Comparison of ENCODE assay signal across 38 cellular contexts in the genomic region with DNA sequence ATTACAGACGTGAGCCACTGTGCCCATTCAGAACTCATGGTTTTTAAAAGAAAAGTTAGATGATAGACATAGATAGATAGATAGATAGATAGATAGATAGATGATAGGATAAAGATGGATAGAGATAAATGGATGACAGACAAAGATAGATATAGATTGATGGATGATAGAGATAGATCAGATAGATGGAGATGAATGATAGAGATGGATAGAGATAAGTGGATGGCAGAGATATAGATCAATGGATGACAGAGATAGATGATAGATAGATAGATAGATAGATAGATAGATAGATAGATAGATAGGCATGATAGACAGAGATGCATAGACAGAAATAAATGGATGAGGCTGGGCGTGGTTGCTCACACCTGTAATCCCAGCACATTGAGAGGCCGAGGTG.
"Had no signal": no experiment of that assay in that cellular context is flagged by ENCODE, and none has a peak within 500 bp of the region (broad histone marks: within the 10 kb centered on the region; RNA-seq: fewer than 3 reads in every experiment).

No MANE protein-coding gene starts in this region.

- H3K4me3 ChIP-seq: ascending aorta, cardiac muscle cell had no signal

- ATAC-seq: activated CD8-positive, alpha-beta T cell treated with anti-CD3 and anti-CD28 coated beads for 36 hours; activated naive CD4-positive, alpha-beta T cell treated with anti-CD3 and anti-CD28 coated beads, Interleukin-2, amount 50 U/mL, for 72 hours; activated naive CD8-positive, alpha-beta T cell treated with anti-CD3 and anti-CD28 coated beads, Interleukin-2, amount 50 U/mL, for 24 hours; activated T-helper 17 cell treated with anti-CD3 and anti-CD28 coated beads, Interleukin-2, amount 50 U/mL, for 72 hours had no signal

- H3K36me3 ChIP-seq: ascending aorta, cardiac muscle cell had no signal

- FAIRE-seq: bronchial epithelial cell, TTC549 had no signal

- H3K9me3 Mint-ChIP-seq: activated CD4-positive, alpha-beta memory T cell treated with anti-CD3 and anti-CD28 coated beads for 36 hours; activated CD4-positive, alpha-beta T cell treated with anti-CD3 and anti-CD28 coated beads, Interleukin-2, amount 10 ng/mL, durations not matched to agents 24 days and 14 days; activated CD8-positive, alpha-beta T cell treated with anti-CD3 and anti-CD28 coated beads for 36 hours; activated naive CD4-positive, alpha-beta T cell treated with anti-CD3 and anti-CD28 coated beads for 36 hours; activated naive CD4-positive, alpha-beta T cell treated with anti-CD3 and anti-CD28 coated beads, Interleukin-2, amount 50 U/mL, for 72 hours; activated naive CD8-positive, alpha-beta T cell treated with anti-CD3 and anti-CD28 coated beads, Interleukin-2, amount 10 ng/mL, durations not matched to agents 7 days and 5 days; activated naive CD8-positive, alpha-beta T cell treated with anti-CD3 and anti-CD28 coated beads, Interleukin-2, amount 50 U/mL, for 24 hours; activated T-helper 1 cell treated with anti-CD3 and anti-CD28 coated beads, Interleukin-12 subunit alpha, Interleukin-12 subunit beta, Interleukin-2, Interleukin-4 antibody, amounts not matched to agents 30 ng/mL and 10 ng/mL and 1 ng/mL, durations not matched to agents 14 hours and 24 hours and 36 hours; activated T-helper 17 cell treated with anti-CD3 and anti-CD28 coated beads, Interleukin-2, amount 50 U/mL, for 72 hours; central memory CD8-positive, alpha-beta T cell; T-helper 2 cell treated with Interferon-gamma antibody and Interleukin-4, amounts not matched to agents 5 μg/mL and 100 μg/mL, for 36 hours had no signal

- H3K4me3 Mint-ChIP-seq: activated B cell treated with CpG ODN at 0.5 μM for 24 hours; activated CD4-positive, alpha-beta memory T cell treated with anti-CD3 and anti-CD28 coated beads for 36 hours; activated CD4-positive, alpha-beta T cell treated with anti-CD3 and anti-CD28 coated beads, Interleukin-2, amount 10 ng/mL, durations not matched to agents 24 days and 14 days; activated CD8-positive, alpha-beta T cell treated with anti-CD3 and anti-CD28 coated beads for 36 hours; activated naive CD4-positive, alpha-beta T cell treated with anti-CD3 and anti-CD28 coated beads for 36 hours; activated naive CD8-positive, alpha-beta T cell treated with anti-CD3 and anti-CD28 coated beads, Interleukin-2, amount 10 ng/mL, durations not matched to agents 7 days and 5 days; activated naive CD8-positive, alpha-beta T cell treated with anti-CD3 and anti-CD28 coated beads, Interleukin-2, amount 50 U/mL, for 24 hours; activated T-helper 1 cell treated with anti-CD3 and anti-CD28 coated beads, Interleukin-12 subunit alpha, Interleukin-12 subunit beta, Interleukin-2, Interleukin-4 antibody, amounts not matched to agents 30 ng/mL and 10 ng/mL and 1 ng/mL, durations not matched to agents 14 hours and 24 hours and 36 hours; activated T-helper 17 cell treated with anti-CD3 and anti-CD28 coated beads, Interleukin-2, amount 50 U/mL, for 72 hours; brain; central memory CD8-positive, alpha-beta T cell; T-helper 1 cell treated with Interleukin-12 subunit alpha and Interleukin-12 subunit beta and Interleukin-4 antibody, amounts not matched to agents 30 μg/mL and 1 μg/mL, for 36 hours; T-helper 2 cell treated with Interferon-gamma antibody and Interleukin-4, amounts not matched to agents 5 μg/mL and 100 μg/mL, for 36 hours had no signal

- H3K4me1 ChIP-seq: ascending aorta had no signal

- DNase-seq: activated B cell treated with CpG ODN at 0.5 μM for 24 hours; activated CD4-positive, alpha-beta memory T cell treated with anti-CD3 and anti-CD28 coated beads for 36 hours; activated CD4-positive, alpha-beta T cell treated with anti-CD3 and anti-CD28 coated beads for 4 hours; activated CD4-positive, alpha-beta T cell treated with anti-CD3 and anti-CD28 coated beads, Interleukin-2, amount 10 ng/mL, durations not matched to agents 24 days and 14 days; activated CD4-positive, alpha-beta T cell treated with anti-CD3 and anti-CD28 coated beads, Interleukin-2, amount 50 U/mL, for 1 hour; activated CD4-positive, alpha-beta T cell treated with anti-CD3 and anti-CD28 coated beads, Interleukin-2, amount 50 U/mL, for 4 hours; activated CD4-positive, CD25-positive, alpha-beta regulatory T cell treated with anti-CD3 and anti-CD28 coated beads, Interleukin-2, amount 50 U/mL, for 72 hours; activated CD8-positive, alpha-beta memory T cell treated with anti-CD3 and anti-CD28 coated beads, Interleukin-2, amount 50 U/mL, for 4 hours; activated CD8-positive, alpha-beta T cell treated with anti-CD3 and anti-CD28 coated beads for 36 hours; activated effector memory CD4-positive, alpha-beta T cell treated with anti-CD3 and anti-CD28 coated beads, Interleukin-2, amount 50 U/mL, for 16 hours; activated gamma-delta T cell treated with Interleukin-2 at 50 U/mL for 16 hours; activated naive CD4-positive, alpha-beta T cell; activated naive CD4-positive, alpha-beta T cell treated with anti-CD3 and anti-CD28 coated beads for 36 hours; activated naive CD4-positive, alpha-beta T cell treated with anti-CD3 and anti-CD28 coated beads, Interleukin-2, amount 50 U/mL, for 16 hours; activated naive CD8-positive, alpha-beta T cell treated with anti-CD3 and anti-CD28 coated beads, Interleukin-2, amount 10 ng/mL, durations not matched to agents 7 days and 5 days; activated naive CD8-positive, alpha-beta T cell treated with anti-CD3 and anti-CD28 coated beads, Interleukin-2, amount 50 U/mL, for 24 hours; activated T-cell treated with anti-CD3 and anti-CD28 coated beads for 4 hours; activated T-cell treated with anti-CD3 and anti-CD28 coated beads, Interleukin-2, amount 50 U/mL, for 1 hour; activated T-cell treated with anti-CD3 and anti-CD28 coated beads, Interleukin-2, amount 50 U/mL, for 48 hours; amygdala; anterior cingulate cortex; caudate nucleus; cerebellar nuclear complex; T-helper 1 cell; T-helper 2 cell; T-helper 9 cell had no signal

- H3K27ac ChIP-seq: ascending aorta, cardiac muscle cell, VCaP had no signal

- H3K36me3 Mint-ChIP-seq: activated CD4-positive, alpha-beta memory T cell treated with anti-CD3 and anti-CD28 coated beads for 36 hours; activated naive CD4-positive, alpha-beta T cell treated with anti-CD3 and anti-CD28 coated beads, Interleukin-2, amount 50 U/mL, for 72 hours; activated naive CD8-positive, alpha-beta T cell treated with anti-CD3 and anti-CD28 coated beads, Interleukin-2, amount 10 ng/mL, durations not matched to agents 7 days and 5 days; brain had no signal

- H3K27ac Mint-ChIP-seq: activated B cell treated with CpG ODN at 0.5 μM for 24 hours; activated CD4-positive, alpha-beta memory T cell treated with anti-CD3 and anti-CD28 coated beads for 36 hours; activated CD4-positive, alpha-beta T cell treated with anti-CD3 and anti-CD28 coated beads, Interleukin-2, amount 10 ng/mL, durations not matched to agents 24 days and 14 days; activated CD8-positive, alpha-beta T cell treated with anti-CD3 and anti-CD28 coated beads for 36 hours; activated naive CD4-positive, alpha-beta T cell treated with anti-CD3 and anti-CD28 coated beads, Interleukin-2, amount 50 U/mL, for 72 hours; activated naive CD8-positive, alpha-beta T cell treated with anti-CD3 and anti-CD28 coated beads, Interleukin-2, amount 10 ng/mL, durations not matched to agents 7 days and 5 days; activated naive CD8-positive, alpha-beta T cell treated with anti-CD3 and anti-CD28 coated beads, Interleukin-2, amount 50 U/mL, for 24 hours; activated T-helper 1 cell treated with anti-CD3 and anti-CD28 coated beads, Interleukin-12 subunit alpha, Interleukin-12 subunit beta, Interleukin-2, Interleukin-4 antibody, amounts not matched to agents 30 ng/mL and 10 ng/mL and 1 ng/mL, durations not matched to agents 14 hours and 24 hours and 36 hours; activated T-helper 17 cell treated with anti-CD3 and anti-CD28 coated beads, Interleukin-2, amount 50 U/mL, for 72 hours; brain; T-helper 1 cell treated with Interleukin-12 subunit alpha and Interleukin-12 subunit beta and Interleukin-4 antibody, amounts not matched to agents 30 μg/mL and 1 μg/mL, for 36 hours; T-helper 2 cell treated with Interferon-gamma antibody and Interleukin-4, amounts not matched to agents 5 μg/mL and 100 μg/mL, for 36 hours had no signal

- H3K27me3 Mint-ChIP-seq: activated CD4-positive, alpha-beta memory T cell treated with anti-CD3 and anti-CD28 coated beads for 36 hours; activated CD8-positive, alpha-beta T cell treated with anti-CD3 and anti-CD28 coated beads for 36 hours; activated naive CD8-positive, alpha-beta T cell treated with anti-CD3 and anti-CD28 coated beads, Interleukin-2, amount 50 U/mL, for 24 hours; central memory CD8-positive, alpha-beta T cell had no signal

- H3K4me1 Mint-ChIP-seq: activated B cell treated with CpG ODN at 0.5 μM for 24 hours; activated naive CD8-positive, alpha-beta T cell treated with anti-CD3 and anti-CD28 coated beads, Interleukin-2, amount 10 ng/mL, durations not matched to agents 7 days and 5 days; activated naive CD8-positive, alpha-beta T cell treated with anti-CD3 and anti-CD28 coated beads, Interleukin-2, amount 50 U/mL, for 24 hours; brain; central memory CD8-positive, alpha-beta T cell had no signal

- H3K27me3 ChIP-seq: ascending aorta, cardiac muscle cell had no signal

- H3K9me3 ChIP-seq: ascending aorta had no signal
